Comparison of ENCODE assay signal across 19 cellular contexts in the genomic region with DNA sequence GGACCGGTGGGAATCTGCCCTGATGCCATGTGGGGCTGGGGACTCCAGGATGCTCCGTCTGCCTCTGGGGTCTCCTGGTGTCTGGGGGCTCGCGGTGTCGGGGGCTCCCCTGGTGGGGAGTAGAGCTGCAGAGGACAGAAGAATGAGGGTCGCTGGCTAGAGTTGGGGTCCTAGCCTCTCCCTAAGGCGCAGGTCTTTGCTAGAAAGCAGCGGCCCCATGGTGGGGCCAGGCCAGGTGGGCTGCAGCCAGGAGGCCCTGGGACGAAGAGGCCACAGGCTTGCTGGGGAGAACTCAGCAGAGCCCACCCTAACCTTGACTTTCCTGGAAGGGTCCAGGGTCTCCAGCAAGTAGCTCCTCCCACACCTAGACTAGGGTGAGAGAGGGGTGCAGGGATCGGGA. TPM values are rescaled to one million over a fixed set of nuclear protein-coding genes. Genes with fewer than 3 reads are reported as not detected.
DNase-seq lines count a peak whose midpoint lies in the region; ATAC-seq and TF ChIP-seq lines count a peak whose summit lies in the region.
"Had no signal": no experiment of that assay in that cellular context is flagged by ENCODE, and none has a peak within 500 bp of the region (broad histone marks: within the 10 kb centered on the region; RNA-seq: fewer than 3 reads in every experiment).

No MANE protein-coding gene starts in this region.

- H3K9me3 Mint-ChIP-seq in naive thymus-derived CD4-positive, alpha-beta T cell, result no peaks in the 10 kb centered on the region
- H3K9me3 Mint-ChIP-seq in H9, result no peaks in the 10 kb centered on the region
- H3K9me3 Mint-ChIP-seq: CD4-positive, CD25-positive, alpha-beta regulatory T cell; CD8-positive, alpha-beta T cell had no signal

- H3K27ac Mint-ChIP-seq in naive thymus-derived CD4-positive, alpha-beta T cell, result no peak overlapping the region
- no peak overlapping the region for H3K27ac Mint-ChIP-seq in H9
- H3K27ac Mint-ChIP-seq: CD4-positive, CD25-positive, alpha-beta regulatory T cell; CD8-positive, alpha-beta T cell had no signal

- no peaks in the 10 kb centered on the region for H3K4me1 Mint-ChIP-seq in naive thymus-derived CD4-positive, alpha-beta T cell
- no peaks in the 10 kb centered on the region for H3K4me1 Mint-ChIP-seq in H9
- H3K4me1 Mint-ChIP-seq: CD4-positive, CD25-positive, alpha-beta regulatory T cell had no signal

- DNase-seq in IMR-90 (no peak), mesenchymal stem cell (no peak), colonic mucosa (no peak), PC-9 (no peak), H9 (no peak)
- DNase-seq in naive thymus-derived CD4-positive, alpha-beta T cell, result no peak
- DNase-seq: ACHN; AML-193; Caco-2; CD4-positive, CD25-positive, alpha-beta regulatory T cell; CD8-positive, alpha-beta T cell; DMS153; DND-41; GOT3 had no signal

- H3K23me2 ChIP-seq in H9 (ENCODE audit: insufficient read length, low read depth, low read length, poor library complexity, severe bottlenecking), result no peaks in the 10 kb centered on the region

- H2BK15ac ChIP-seq in IMR-90 (ENCODE audit: low read depth, low read length), result no peak overlapping the region
- no peak overlapping the region for H2BK15ac ChIP-seq in mesenchymal stem cell (ENCODE audit: low read depth, poor library complexity, severe bottlenecking)
- no peak overlapping the region for H2BK15ac ChIP-seq in H9 (ENCODE audit: low read depth, low read length)

- H3K79me1 ChIP-seq in IMR-90 (ENCODE audit: low read depth in 1 of 2, low read length in 2 of 2) (no peaks in the 10 kb centered on the region), mesenchymal stem cell (replicated peaks; ENCODE audit: low read length, poor library complexity, severe bottlenecking) (no peaks in the 10 kb centered on the region), H9 (ENCODE audit: insufficient read depth, low read depth, low read length, poor library complexity, severe bottlenecking) (no peaks in the 10 kb centered on the region)

- H4K5ac ChIP-seq in IMR-90 (ENCODE audit: low read depth, low read length), result no peak overlapping the region
- H4K5ac ChIP-seq in H9 (ENCODE audit: insufficient read length, low read depth, low read length), result no peak overlapping the region

- no peaks in the 10 kb centered on the region for H3K27me3 Mint-ChIP-seq in naive thymus-derived CD4-positive, alpha-beta T cell
- no peaks in the 10 kb centered on the region for H3K27me3 Mint-ChIP-seq in H9 (ENCODE audit: low read depth)
- H3K27me3 Mint-ChIP-seq: CD4-positive, CD25-positive, alpha-beta regulatory T cell had no signal

- TF ChIP-seq CTCF in 22Rv1 (IDR thresholded peaks at IDR 0.05) (peak; percentile 8; the same call in 1 of the 2 replicates), IMR-90 (conservative IDR thresholded peaks at IDR 0.05; ENCODE audit: low read depth, low read length) (no peak), VCaP (conservative IDR thresholded peaks at IDR 0.05) (peak; percentile 12; the same call in 1 of the 2 replicates), colonic mucosa (IDR thresholded peaks at IDR 0.05) (no peak), PC-9 (conservative IDR thresholded peaks at IDR 0.05) (no peak), H9 (conservative IDR thresholded peaks at IDR 0.05) (no peak)

- H3K27me3 ChIP-seq in IMR-90 (ENCODE audit: control insufficient read depth, insufficient read depth, low read length) (no peaks in the 10 kb centered on the region), mesenchymal stem cell (ENCODE audit: control insufficient read depth in 1 of 2, insufficient read depth in 1 of 2, low read length in 2 of 2) (peaks cover 0 to 44% of the 10 kb centered on the region in 2 experiments), colonic mucosa (peaks cover 18% of the 10 kb centered on the region), PC-9 (ENCODE audit: insufficient read depth, low read depth) (peaks cover 19% of the 10 kb centered on the region), H9 (ENCODE audit: insufficient read depth, low read length) (no peaks in the 10 kb centered on the region)
- H3K27me3 ChIP-seq in naive thymus-derived CD4-positive, alpha-beta T cell (ENCODE audit: control insufficient read depth in 2 of 2, insufficient read depth in 2 of 2, low read length in 2 of 2), result no peaks in the 10 kb centered on the region

- H3K14ac ChIP-seq in IMR-90 (replicated peaks; ENCODE audit: low read depth, low read length) (no peak overlapping the region), mesenchymal stem cell (ENCODE audit: low read length in 2 of 2) (no peak overlapping the region), H9 (ENCODE audit: insufficient read depth, low read length) (no peak overlapping the region)

- CTCF ChIA-PET in IMR-90 (lab: Yijun Ruan, JAX), result no interaction called here
- CTCF ChIA-PET in naive thymus-derived CD4-positive, alpha-beta T cell (lab: Charles Lee), result no interaction called here
- CTCF ChIA-PET in PC-9 (lab: Charles Lee), result no interaction called here

- no peaks in the 10 kb centered on the region for H3F3A ChIP-seq in PC-9 (ENCODE audit: insufficient read depth, low read depth)

- no peaks in the 10 kb centered on the region for H3K36me3 Mint-ChIP-seq in naive thymus-derived CD4-positive, alpha-beta T cell
- no peaks in the 10 kb centered on the region for H3K36me3 Mint-ChIP-seq in H9 (ENCODE audit: insufficient read depth in 1 of 3, low read depth in 3 of 3)
- H3K36me3 Mint-ChIP-seq: CD4-positive, CD25-positive, alpha-beta regulatory T cell; CD8-positive, alpha-beta T cell had no signal

- peak overlapping the region; percentile 28; the same call in 1 of the 2 replicates for H2AK5ac ChIP-seq in IMR-90 (ENCODE audit: low read depth, low read length)
- no peak overlapping the region for H2AK5ac ChIP-seq in mesenchymal stem cell (ENCODE audit: low read length, severe bottlenecking)
- no peak overlapping the region for H2AK5ac ChIP-seq in H9 (ENCODE audit: insufficient read length, low read length)

- H3K9me3 ChIP-seq in IMR-90 (ENCODE audit: control insufficient read depth, insufficient read depth, low read length), result no peaks in the 10 kb centered on the region
- no peaks in the 10 kb centered on the region for H3K9me3 ChIP-seq in mesenchymal stem cell (ENCODE audit: control insufficient read depth, low read length)
- H3K9me3 ChIP-seq in colonic mucosa, result no peaks in the 10 kb centered on the region
- H3K9me3 ChIP-seq in naive thymus-derived CD4-positive, alpha-beta T cell (ENCODE audit: control insufficient read depth in 2 of 3, low read length in 3 of 3), result no peaks in the 10 kb centered on the region
- H3K9me3 ChIP-seq in PC-9 (ENCODE audit: insufficient read depth, low read depth), result no peaks in the 10 kb centered on the region
- H3K9me3 ChIP-seq in H9 (ENCODE audit: control insufficient read depth, low read depth, low read length), result no peaks in the 10 kb centered on the region
- H3K9me3 ChIP-seq: A549, BE2C, Caco-2 had no signal

- in situ Hi-C loops in IMR-90 (cut with MboI; ENCODE audit: low sequenced_read_pairs), result no loop called here

- POLR2A ChIA-PET in IMR-90 (lab: Charles Lee; ENCODE audit: unreplicated experiment) (no interaction called here), PC-9 (lab: Charles Lee; ENCODE audit: unreplicated experiment) (no interaction called here)
- POLR2A ChIA-PET in naive thymus-derived CD4-positive, alpha-beta T cell (lab: Charles Lee), result no interaction called here

- peak overlapping the region; percentile 72; the same call in 1 of the 2 replicates for H3K4ac ChIP-seq in IMR-90 (ENCODE audit: low read depth, low read length)
- H3K4ac ChIP-seq in mesenchymal stem cell (ENCODE audit: low read depth in 1 of 2, low read length in 2 of 2), result no peak overlapping the region
- no peak overlapping the region for H3K4ac ChIP-seq in H9 (ENCODE audit: low read depth, low read length)

- no peak for TF ChIP-seq POLR2A in IMR-90 (IDR thresholded peaks at IDR 0.05; ENCODE audit: low read depth, low read length)

- H3K4me2 ChIP-seq in IMR-90 (ENCODE audit: low read depth, low read length) (no peak overlapping the region), mesenchymal stem cell (ENCODE audit: low read length, poor library complexity, severe bottlenecking) (no peak overlapping the region), PC-9 (no peak overlapping the region), H9 (ENCODE audit: insufficient read depth, insufficient read length, low read length) (no peak overlapping the region)
- H3K4me2 ChIP-seq: A549 had no signal

- BruUV-seq in IMR-90 (replicated peaks; lab: Mats Ljungman, UMichigan) (no TSS peak), PC-9 (replicated peaks; lab: Mats Ljungman, UMichigan) (no TSS peak)

- H3K9ac ChIP-seq in IMR-90 (ENCODE audit: low read depth, low read length) (no peak overlapping the region), mesenchymal stem cell (ENCODE audit: low read length) (no peak overlapping the region), colonic mucosa (ENCODE audit: low read depth in 2 of 2, low read length in 2 of 2) (no peak overlapping the region), H9 (ENCODE audit: extremely low read depth, insufficient read length, low read length) (no peak overlapping the region)

- intact Hi-C loops in IMR-90 (cut with micrococcal nuclease), result no loop called here
- intact Hi-C loops in colonic mucosa (cut with DNase I), result no loop called here
- intact Hi-C loops in naive thymus-derived CD4-positive, alpha-beta T cell (cut with micrococcal nuclease), result no loop called here
- intact Hi-C loops in PC-9 (cut with micrococcal nuclease; ENCODE audit: unreplicated experiment), result loop anchor here (5.0 kb wide), 1 partner anchor 319 kb away; no protein-coding TSS in a partner anchor

- H3K18ac ChIP-seq in IMR-90 (ENCODE audit: low read depth, low read length) (no peak overlapping the region), mesenchymal stem cell (ENCODE audit: low read depth in 1 of 2, low read length in 2 of 2) (no peak overlapping the region), H9 (ENCODE audit: insufficient read length, low read depth, low read length) (no peak overlapping the region)

- H3K4me3 ChIP-seq in IMR-90 (ENCODE audit: insufficient read depth, low read depth, low read length), result no peak overlapping the region
- H3K4me3 ChIP-seq in mesenchymal stem cell (ENCODE audit: insufficient read depth in 1 of 2, low read depth in 1 of 2, low read length in 2 of 2), result no peak overlapping the region
- H3K4me3 ChIP-seq in colonic mucosa, result no peak overlapping the region
- H3K4me3 ChIP-seq in naive thymus-derived CD4-positive, alpha-beta T cell (ENCODE audit: low read length), result no peak overlapping the region
- H3K4me3 ChIP-seq in PC-9, result no peak overlapping the region
- H3K4me3 ChIP-seq: A549 had no signal

- no peak overlapping the region for H2AFZ ChIP-seq in IMR-90 (replicated peaks; ENCODE audit: low read length, poor library complexity)
- H2AFZ ChIP-seq in mesenchymal stem cell (ENCODE audit: low read depth, low read length), result no peak overlapping the region
- H2AFZ ChIP-seq in PC-9, result no peak overlapping the region
- H2AFZ ChIP-seq in H9 (ENCODE audit: low read length), result no peak overlapping the region

- H2AK9ac ChIP-seq in IMR-90 (replicated peaks; ENCODE audit: low read depth, low read length, poor library complexity), result no peak overlapping the region

- H3K36me3 ChIP-seq in IMR-90 (ENCODE audit: control insufficient read depth, insufficient read depth, low read length) (no peaks in the 10 kb centered on the region), mesenchymal stem cell (ENCODE audit: control insufficient read depth in 1 of 2, insufficient read depth in 2 of 2, low read depth in 1 of 2, low read length in 2 of 2) (peaks cover 0 to 4% of the 10 kb centered on the region in 2 experiments), colonic mucosa (no peaks in the 10 kb centered on the region), PC-9 (ENCODE audit: low read depth) (no peaks in the 10 kb centered on the region)
- no peaks in the 10 kb centered on the region for H3K36me3 ChIP-seq in naive thymus-derived CD4-positive, alpha-beta T cell (ENCODE audit: control insufficient read depth in 2 of 3, insufficient read depth in 3 of 3, low read length in 3 of 3)
- H3K36me3 ChIP-seq: BE2C had no signal

- H3K4me3 Mint-ChIP-seq in naive thymus-derived CD4-positive, alpha-beta T cell, result no peak overlapping the region
- H3K4me3 Mint-ChIP-seq in H9, result no peak overlapping the region
- H3K4me3 Mint-ChIP-seq: CD4-positive, CD25-positive, alpha-beta regulatory T cell; CD8-positive, alpha-beta T cell had no signal

- H2BK20ac ChIP-seq in IMR-90 (ENCODE audit: low read depth, low read length), result no peak overlapping the region
- no peak overlapping the region for H2BK20ac ChIP-seq in H9 (ENCODE audit: low read depth, low read length, poor library complexity, severe bottlenecking)

- H3K23ac ChIP-seq in IMR-90 (ENCODE audit: low read depth, low read length) (no peak overlapping the region), mesenchymal stem cell (ENCODE audit: low read length in 2 of 2) (no peak overlapping the region), H9 (ENCODE audit: insufficient read length, low read depth, low read length) (no peak overlapping the region)

- no peak for ATAC-seq in IMR-90 (ENCODE audit: low read depth)
- ATAC-seq in naive thymus-derived CD4-positive, alpha-beta T cell, result no peak
- ATAC-seq: CD8-positive, alpha-beta T cell had no signal

- H3K56ac ChIP-seq in IMR-90 (ENCODE audit: extremely low read depth, insufficient read depth, low read length) (no peak overlapping the region), H9 (ENCODE audit: insufficient read length, low read depth, low read length) (no peak overlapping the region)

- no peak overlapping the region for H2BK5ac ChIP-seq in IMR-90 (ENCODE audit: low read depth, low read length, poor library complexity, severe bottlenecking)
- no peak overlapping the region for H2BK5ac ChIP-seq in mesenchymal stem cell (ENCODE audit: low read depth, low read length, poor library complexity, severe bottlenecking)
- no peak overlapping the region for H2BK5ac ChIP-seq in H9 (ENCODE audit: insufficient read length, low read length)

- H3K9me1 ChIP-seq in IMR-90 (ENCODE audit: insufficient read depth, low read length), result peaks cover 4% of the 10 kb centered on the region; the same call in 1 of the 2 replicates

- H3K4me1 ChIP-seq in IMR-90 (ENCODE audit: control insufficient read depth, insufficient read depth, low read length) (peaks cover 11% of the 10 kb centered on the region), mesenchymal stem cell (ENCODE audit: control insufficient read depth, insufficient read depth, low read depth, low read length) (peaks cover 29% of the 10 kb centered on the region), colonic mucosa (peaks cover 7% of the 10 kb centered on the region), PC-9 (replicated peaks; ENCODE audit: insufficient read depth) (no peaks in the 10 kb centered on the region), H9 (ENCODE audit: insufficient read depth, low read length) (no peaks in the 10 kb centered on the region)
- H3K4me1 ChIP-seq in naive thymus-derived CD4-positive, alpha-beta T cell (ENCODE audit: control insufficient read depth in 2 of 2, insufficient read depth in 2 of 2, low read length in 2 of 2), result no peaks in the 10 kb centered on the region
- H3K4me1 ChIP-seq: A549, BE2C, Caco-2 had no signal

- dilution Hi-C loops in IMR-90 (cut with HindIII; ENCODE audit: low sequenced_read_pairs, unreplicated experiment), result no loop called here

- H4K91ac ChIP-seq in IMR-90 (ENCODE audit: insufficient read depth, low read depth, low read length) (0 out of 2 replicates have a peak overlapping the region, but pooled peaks have one; percentile 78), mesenchymal stem cell (ENCODE audit: low read length) (no peak overlapping the region), H9 (ENCODE audit: insufficient read length, low read depth, low read length) (no peak overlapping the region)

- no peaks in the 10 kb centered on the region for H4K20me1 ChIP-seq in IMR-90 (ENCODE audit: insufficient read depth, low read length)
- H4K20me1 ChIP-seq in PC-9 (ENCODE audit: insufficient read depth), result no peaks in the 10 kb centered on the region
- no peaks in the 10 kb centered on the region for H4K20me1 ChIP-seq in H9 (ENCODE audit: control insufficient read depth, insufficient read depth, insufficient read length)

- TF ChIP-seq RAD21 in IMR-90 (IDR thresholded peaks at IDR 0.05; ENCODE audit: low read length), result no peak

- H4K8ac ChIP-seq in IMR-90 (ENCODE audit: low read depth in 2 of 2, low read length in 2 of 2), result no peak overlapping the region; a peak in 1 of 4 replicates
- H4K8ac ChIP-seq in mesenchymal stem cell (ENCODE audit: low read length), result peak overlapping the region; percentile 14
- no peak overlapping the region for H4K8ac ChIP-seq in H9 (replicated peaks; ENCODE audit: insufficient read length, low read depth, low read length)

- H2BK12ac ChIP-seq in mesenchymal stem cell (ENCODE audit: low read length in 2 of 2) (no peak overlapping the region), H9 (ENCODE audit: insufficient read length, low read depth, low read length) (no peak overlapping the region)

- no peak overlapping the region for H2BK120ac ChIP-seq in IMR-90 (ENCODE audit: low read depth, low read length)
- H2BK120ac ChIP-seq in mesenchymal stem cell (ENCODE audit: low read depth, low read length), result no peak overlapping the region
- H2BK120ac ChIP-seq in H9 (ENCODE audit: low read depth, low read length, poor library complexity, severe bottlenecking), result no peak overlapping the region

- H3K79me2 ChIP-seq in PC-9 (ENCODE audit: low read depth), result no peaks in the 10 kb centered on the region
- no peaks in the 10 kb centered on the region for H3K79me2 ChIP-seq in H9 (ENCODE audit: insufficient read depth, low read length)

- H3K27ac ChIP-seq in 22Rv1 (no peak overlapping the region), IMR-90 (ENCODE audit: insufficient read depth, low read length) (no peak overlapping the region), VCaP (no peak overlapping the region), mesenchymal stem cell (ENCODE audit: low read length, poor library complexity, severe bottlenecking) (no peak overlapping the region), colonic mucosa (no peak overlapping the region), PC-9 (no peak overlapping the region), H9 (ENCODE audit: insufficient read length, low read depth, low read length) (no peak overlapping the region)
- no peak overlapping the region for H3K27ac ChIP-seq in naive thymus-derived CD4-positive, alpha-beta T cell (ENCODE audit: low read depth, low read length)
- H3K27ac ChIP-seq: A549, C4-2B had no signal

- H3T11ph ChIP-seq in H9 (ENCODE audit: low read length), result no peak overlapping the region

- 75% methylated on average over 2 of the region's 10 CpGs; no CpG with 5 or more reads in 1 of the 2 experiments for WGBS in IMR-90 (ENCODE audit: extremely low coverage in 2 of 2, insufficient read length in 1 of 2), 2 experiments
- WGBS in mesenchymal stem cell, result 94% methylated on average over 6 of the region's 10 CpGs
- no CpG with 5 or more reads among the region's 10 CpGs for WGBS in H9 (ENCODE audit: extremely low coverage, insufficient read length, low lambda C conversion rate)

- no peaks in the 10 kb centered on the region for H3K9me2 ChIP-seq in PC-9 (ENCODE audit: insufficient read depth)

RNA-seq across cellular contexts. Expression of a gene that starts 21.4 kb away (rescaled TPM):
- total RNA-seq in IMR-90 (2012; rRNA removed), result 43.3 and 49.3 TPM in 2 replicates
- 78.8 and 87.3 TPM in 2 replicates for polyA plus RNA-seq in IMR-90 (2012; rRNA removed)
- polyA plus RNA-seq in IMR-90 (2012; cell fraction: cytosol; rRNA removed), result 35.7 and 111 TPM in 2 replicates
- 65.7 and 165 TPM in 2 replicates for polyA plus RNA-seq in IMR-90 (2012; cell fraction: nucleus; rRNA removed; ENCODE audit: low replicate concordance)
- polyA plus RNA-seq in mesenchymal stem cell (2013, experiment 1 of 2), result 23.4 TPM
- polyA plus RNA-seq in mesenchymal stem cell (2013, experiment 2 of 2), result 23.1 TPM
- 10 to 100 TPM; 16.0 to 34.7 TPM for total RNA-seq in colonic mucosa
- total RNA-seq in naive thymus-derived CD4-positive, alpha-beta T cell, result 10 to 100 TPM; 10.6 to 28.1 (median 22.0) TPM
- 1 to 10 TPM in 1 of 2 donors, under 1 TPM in 1; 0.45 to 1.7 TPM for polyA plus RNA-seq in naive thymus-derived CD4-positive, alpha-beta T cell
- 59.5 and 61.6 TPM in 2 replicates for total RNA-seq in PC-9 (2021)
- 25.8 and 26.1 TPM in 2 replicates for total RNA-seq in H9 (2021)

RNA-seq across cellular contexts. Expression of a gene that starts 39.7 kb away (rescaled TPM):
- total RNA-seq in IMR-90 (2012; rRNA removed) (not detected in 2 replicates), colonic mucosa (1 to 10 TPM in 1 of 2 donors, under 1 TPM in 1; 0.77 to 3.8 TPM), PC-9 (2021) (0.53 and 1.3 TPM in 2 replicates), H9 (2021) (0.09 and 0.13 TPM in 2 replicates)
- 0.09 and 0.13 TPM in 2 replicates for polyA plus RNA-seq in IMR-90 (2012; rRNA removed)
- polyA plus RNA-seq in IMR-90 (2012; cell fraction: cytosol; rRNA removed), result 0.03 and 0.05 TPM in 2 replicates
- 0.24 and 0.40 TPM in 2 replicates for polyA plus RNA-seq in IMR-90 (2012; cell fraction: nucleus; rRNA removed; ENCODE audit: low replicate concordance)
- polyA plus RNA-seq in mesenchymal stem cell (2013, experiment 1 of 2), result 0.15 TPM
- polyA plus RNA-seq in mesenchymal stem cell (2013, experiment 2 of 2), result 0.26 TPM
- total RNA-seq in naive thymus-derived CD4-positive, alpha-beta T cell, result 1 to 10 TPM in 1 of 5 experiments, under 1 TPM in 2, not detected in 2; 0.16 to 1.1 (median 0.46) TPM
- 1 to 10 TPM; 2.0 to 2.3 TPM for polyA plus RNA-seq in naive thymus-derived CD4-positive, alpha-beta T cell

RNA-seq across cellular contexts. Expression of a gene that starts 46.0 kb away (rescaled TPM):
- 0.72 and 1.7 TPM in 2 replicates for total RNA-seq in IMR-90 (2012; rRNA removed)
- 12.5 and 16.7 TPM in 2 replicates for polyA plus RNA-seq in IMR-90 (2012; rRNA removed)
- 6.3 and 14.8 TPM in 2 replicates for polyA plus RNA-seq in IMR-90 (2012; cell fraction: cytosol; rRNA removed)
- polyA plus RNA-seq in IMR-90 (2012; cell fraction: nucleus; rRNA removed; ENCODE audit: low replicate concordance), result 119 and 328 TPM in 2 replicates
- 14.5 TPM for polyA plus RNA-seq in mesenchymal stem cell (2013, experiment 1 of 2)
- polyA plus RNA-seq in mesenchymal stem cell (2013, experiment 2 of 2), result 13.8 TPM
- total RNA-seq in colonic mucosa, result 10 to 100 TPM; 18.8 to 22.4 TPM
- total RNA-seq in naive thymus-derived CD4-positive, alpha-beta T cell, result 10 to 100 TPM; 42.3 to 72.4 (median 65.8) TPM
- 10 to 100 TPM in 1 of 2 donors, 1 to 10 TPM in 1; 8.3 to 18.1 TPM for polyA plus RNA-seq in naive thymus-derived CD4-positive, alpha-beta T cell
- 46.6 and 74.7 TPM in 2 replicates for total RNA-seq in PC-9 (2021)
- 9.4 and 14.5 TPM in 2 replicates for total RNA-seq in H9 (2021)

RNA-seq across cellular contexts. Expression of a gene that starts 59.5 kb away (rescaled TPM):
- total RNA-seq in IMR-90 (2012; rRNA removed), result 4.3 and 4.4 TPM in 2 replicates
- polyA plus RNA-seq in IMR-90 (2012; rRNA removed), result 15.6 and 17.4 TPM in 2 replicates
- 10.0 and 14.6 TPM in 2 replicates for polyA plus RNA-seq in IMR-90 (2012; cell fraction: cytosol; rRNA removed)
- 58.0 and 149 TPM in 2 replicates for polyA plus RNA-seq in IMR-90 (2012; cell fraction: nucleus; rRNA removed; ENCODE audit: low replicate concordance)
- 5.2 TPM for polyA plus RNA-seq in mesenchymal stem cell (2013, experiment 1 of 2)
- 5.1 TPM for polyA plus RNA-seq in mesenchymal stem cell (2013, experiment 2 of 2)
- total RNA-seq in colonic mucosa, result 10 to 100 TPM; 39.4 to 68.2 TPM
- total RNA-seq in naive thymus-derived CD4-positive, alpha-beta T cell, result 10 to 100 TPM; 14.9 to 28.0 (median 22.7) TPM
- 1 to 10 TPM; 1.5 to 7.9 TPM for polyA plus RNA-seq in naive thymus-derived CD4-positive, alpha-beta T cell
- total RNA-seq in PC-9 (2021), result 11.5 and 16.9 TPM in 2 replicates
- total RNA-seq in H9 (2021), result 11.4 and 12.4 TPM in 2 replicates

Comparison
In these comparisons a context has a peak if more than half of its experiments do, and no peak if none do; other contexts are left out.
1. CTCF ChIP-seq: peak in 22Rv1 (single experiment) and VCaP (single experiment); none in IMR-90 (single experiment), colonic mucosa (single experiment), PC-9 (single experiment) and H9 (single experiment).